ENCODE assay signal across 1 cellular context in genomic region chr2:68837164-68837860, GRCh38.
TF ChIP-seq lines count a peak whose summit lies in the region.

No MANE protein-coding gene starts in this region.

TF ChIP-seq in HepG2, 621 proteins besides CTCF, POLR2A, EP300 and RAD21 (continued from another document):
- TF ChIP-seq TFE3 (CRISPR knock-in tag; IDR thresholded peaks at IDR 0.05) (no peak), ARHGAP35 (CRISPR knock-in tag; IDR thresholded peaks at IDR 0.05; ENCODE audit: borderline replicate concordance) (no peak), RBFOX2 (IDR thresholded peaks at IDR 0.05; ENCODE audit: low read depth, low read length) (no peak), YEATS4 (CRISPR knock-in tag; IDR thresholded peaks at IDR 0.05; ENCODE audit: borderline replicate concordance) (no peak), STAG1 (CRISPR knock-in tag; IDR thresholded peaks at IDR 0.05) (peak; percentile 64), ZFX (CRISPR knock-in tag; IDR thresholded peaks at IDR 0.05; ENCODE audit: low read depth) (0 out of 2 replicates have a peak, but pooled peaks have one; percentile 36), ZNF501 (CRISPR knock-in tag; IDR thresholded peaks at IDR 0.05) (0 out of 2 replicates have a peak, but pooled peaks have one; percentile 40), ZKSCAN1 (IDR thresholded peaks at IDR 0.05; ENCODE audit: low read length) (0 out of 2 replicates have a peak, but pooled peaks have one; percentile 16), SP5 (CRISPR knock-in tag; IDR thresholded peaks at IDR 0.05; ENCODE audit: borderline replicate concordance, low read depth) (no peak), ZNF747 (CRISPR knock-in tag; IDR thresholded peaks at IDR 0.05; ENCODE audit: borderline replicate concordance) (no peak), ZFYVE20 (CRISPR knock-in tag; IDR thresholded peaks at IDR 0.05; ENCODE audit: borderline replicate concordance, low read depth) (no peak), ZNF790 (CRISPR knock-in tag; IDR thresholded peaks at IDR 0.05; ENCODE audit: borderline replicate concordance) (no peak), MTF2 (CRISPR knock-in tag; IDR thresholded peaks at IDR 0.05; ENCODE audit: borderline replicate concordance) (no peak), ZSCAN12 (CRISPR knock-in tag; IDR thresholded peaks at IDR 0.05) (no peak)
